In the genomic region with DNA sequence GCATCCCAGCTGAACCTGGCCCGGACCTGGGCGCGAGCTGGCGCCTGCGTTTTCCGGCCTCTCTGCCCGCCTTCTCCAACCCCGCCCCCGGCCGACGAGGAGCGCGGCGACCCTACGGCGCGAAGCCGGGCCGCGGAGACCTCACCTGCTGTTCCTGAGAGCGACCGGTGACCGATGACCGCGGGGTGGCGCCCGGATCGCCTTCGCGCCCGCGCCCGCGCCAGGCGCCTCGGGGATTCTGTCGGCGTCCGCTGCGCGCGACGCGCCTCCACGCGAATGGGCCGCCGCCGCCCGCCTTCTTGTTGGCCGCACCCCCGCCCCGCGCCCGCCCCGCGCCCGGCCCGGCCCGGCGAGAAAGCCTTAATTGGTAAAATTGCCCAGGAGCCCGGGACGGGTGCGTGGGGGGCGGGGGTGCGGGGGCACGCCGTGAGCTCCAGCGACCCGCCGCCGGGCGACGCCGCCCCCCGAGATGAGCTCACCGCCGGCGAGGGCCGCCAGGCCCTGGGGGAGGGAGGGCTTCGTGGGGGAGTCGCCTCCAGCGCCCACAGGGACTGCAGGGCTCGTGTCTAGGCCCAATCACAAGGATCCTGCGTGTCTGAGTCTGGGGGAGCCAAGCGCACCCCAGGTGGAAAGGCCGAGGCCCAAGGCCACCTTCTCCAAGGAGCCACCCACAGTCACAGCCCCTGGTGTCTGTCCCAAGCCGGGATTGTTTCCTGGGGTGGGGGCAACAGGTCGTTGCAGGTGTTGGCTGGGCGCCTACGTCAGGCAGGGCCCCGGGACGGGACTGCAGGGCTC, we compare ENCODE assay signal across 8 cellular contexts. TPM values are rescaled to one million over a fixed set of nuclear protein-coding genes. Genes with fewer than 3 reads are reported as not detected.
A peak's percentile ranks its signal among the peaks of the same experiment; 100 is the strongest.
DNase-seq lines count a peak whose midpoint lies in the region; ATAC-seq, FAIRE-seq and TF ChIP-seq lines count a peak whose summit lies in the region.

A gene with protein sequence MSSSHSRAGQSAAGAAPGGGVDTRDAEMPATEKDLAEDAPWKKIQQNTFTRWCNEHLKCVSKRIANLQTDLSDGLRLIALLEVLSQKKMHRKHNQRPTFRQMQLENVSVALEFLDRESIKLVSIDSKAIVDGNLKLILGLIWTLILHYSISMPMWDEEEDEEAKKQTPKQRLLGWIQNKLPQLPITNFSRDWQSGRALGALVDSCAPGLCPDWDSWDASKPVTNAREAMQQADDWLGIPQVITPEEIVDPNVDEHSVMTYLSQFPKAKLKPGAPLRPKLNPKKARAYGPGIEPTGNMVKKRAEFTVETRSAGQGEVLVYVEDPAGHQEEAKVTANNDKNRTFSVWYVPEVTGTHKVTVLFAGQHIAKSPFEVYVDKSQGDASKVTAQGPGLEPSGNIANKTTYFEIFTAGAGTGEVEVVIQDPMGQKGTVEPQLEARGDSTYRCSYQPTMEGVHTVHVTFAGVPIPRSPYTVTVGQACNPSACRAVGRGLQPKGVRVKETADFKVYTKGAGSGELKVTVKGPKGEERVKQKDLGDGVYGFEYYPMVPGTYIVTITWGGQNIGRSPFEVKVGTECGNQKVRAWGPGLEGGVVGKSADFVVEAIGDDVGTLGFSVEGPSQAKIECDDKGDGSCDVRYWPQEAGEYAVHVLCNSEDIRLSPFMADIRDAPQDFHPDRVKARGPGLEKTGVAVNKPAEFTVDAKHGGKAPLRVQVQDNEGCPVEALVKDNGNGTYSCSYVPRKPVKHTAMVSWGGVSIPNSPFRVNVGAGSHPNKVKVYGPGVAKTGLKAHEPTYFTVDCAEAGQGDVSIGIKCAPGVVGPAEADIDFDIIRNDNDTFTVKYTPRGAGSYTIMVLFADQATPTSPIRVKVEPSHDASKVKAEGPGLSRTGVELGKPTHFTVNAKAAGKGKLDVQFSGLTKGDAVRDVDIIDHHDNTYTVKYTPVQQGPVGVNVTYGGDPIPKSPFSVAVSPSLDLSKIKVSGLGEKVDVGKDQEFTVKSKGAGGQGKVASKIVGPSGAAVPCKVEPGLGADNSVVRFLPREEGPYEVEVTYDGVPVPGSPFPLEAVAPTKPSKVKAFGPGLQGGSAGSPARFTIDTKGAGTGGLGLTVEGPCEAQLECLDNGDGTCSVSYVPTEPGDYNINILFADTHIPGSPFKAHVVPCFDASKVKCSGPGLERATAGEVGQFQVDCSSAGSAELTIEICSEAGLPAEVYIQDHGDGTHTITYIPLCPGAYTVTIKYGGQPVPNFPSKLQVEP (N-terminal part only) (minus strand): TSS at position 274 of the 795 bp plus-strand sequence. CDS start 3,389 bp downstream, outside the sequence.

- H3K27ac Mint-ChIP-seq in astrocyte (ENCODE audit: unreplicated experiment): peak within 1 kb of the TSS; percentile 20

- peaks cover 6% of the 10 kb centered on the region for H3K36me3 Mint-ChIP-seq in astrocyte (ENCODE audit: low read depth, unreplicated experiment)

- peaks cover 4% of the 10 kb centered on the region for H3K36me3 ChIP-seq in astrocyte (ENCODE audit: insufficient read depth, low read length)
- no peaks in the 10 kb centered on the region for H3K36me3 ChIP-seq in gastrocnemius medialis

- H3K9ac ChIP-seq in astrocyte (ENCODE audit: low read length): peak within 1 kb of the TSS; percentile 85

- H3K4me3 Mint-ChIP-seq in astrocyte (ENCODE audit: unreplicated experiment): peak within 1 kb of the TSS; percentile 83

- in situ Hi-C loops in gastrocnemius medialis (cut with MboI; ENCODE audit: low sequenced_read_pairs in 4 of 4): no loop called here

- intact Hi-C loops in gastrocnemius medialis (cut with DNase I; ENCODE audit: low total_unique reads): loop anchor here (5.0 to 10.0 kb wide), 4 partner anchors 170 to 580 kb away; a partner anchor contains a TSS

- no peaks in the 10 kb centered on the region for H3K27me3 Mint-ChIP-seq in astrocyte (ENCODE audit: low read depth, unreplicated experiment)

- H3K4me1 ChIP-seq in astrocyte (ENCODE audit: insufficient read depth, low read length) (peaks cover 10% of the 10 kb centered on the region), gastrocnemius medialis (peaks cover 4 to 9% of the 10 kb centered on the region in 2 donors)

- DNase-seq in ELF-1 (ENCODE audit: low read depth, low spot score) (peak; percentile 75), LNCaP clone FGC (ENCODE audit: low read depth) (no peak), astrocyte (ENCODE audit: low read depth) (no peak), gastrocnemius medialis (peak in 1 of 2 donors; percentile 41), NOMO-1 treated with DMSO at 0.1 percent for 48 hours (lab: John Stamatoyannopoulos, UW; ENCODE audit: unreplicated experiment) (no peak)

- no peak within 1 kb of the TSS for H2AFZ ChIP-seq in astrocyte (ENCODE audit: low read depth, low read length)

- no peak for FAIRE-seq in astrocyte (lab: Jason Lieb, UNC)

- no peaks in the 10 kb centered on the region for H3K9me3 Mint-ChIP-seq in astrocyte (ENCODE audit: unreplicated experiment)

- TF ChIP-seq POLR2A in gastrocnemius medialis (IDR thresholded peaks at IDR 0.05): peak in 1 of 2 donors; percentile 8

- H3K4me1 Mint-ChIP-seq in astrocyte (ENCODE audit: low read depth, unreplicated experiment): peaks cover 3% of the 10 kb centered on the region

- no peaks in the 10 kb centered on the region for H3K9me3 ChIP-seq in astrocyte (ENCODE audit: insufficient read depth, low read depth, low read length)
- no peaks in the 10 kb centered on the region for H3K9me3 ChIP-seq in gastrocnemius medialis

- H3K79me2 ChIP-seq in astrocyte (ENCODE audit: insufficient read depth, low read length): peaks cover 65% of the 10 kb centered on the region

- H3K27ac ChIP-seq in astrocyte (ENCODE audit: low read depth, low read length) (peak within 1 kb of the TSS; percentile 26), gastrocnemius medialis (peak within 1 kb of the TSS; percentile 54 to 75 (median 64))

- TF ChIP-seq CTCF in LNCaP clone FGC (IDR thresholded peaks at IDR 0.05; ENCODE audit: control insufficient read depth, extremely low read depth, insufficient read depth): peak; percentile 44
- no peak for TF ChIP-seq CTCF in astrocyte (IDR thresholded peaks at IDR 0.05; ENCODE audit: insufficient read depth, low read depth, low read length)
- TF ChIP-seq CTCF in gastrocnemius medialis (IDR thresholded peaks at IDR 0.05 in 4 of 5, conservative IDR thresholded peaks at IDR 0.05 in 1 of 5): peak in 3 of 5 experiments; percentile 26 to 32 (median 31)

- H3K27me3 ChIP-seq in astrocyte (ENCODE audit: insufficient read depth, low read length): no peaks in the 10 kb centered on the region
- no peaks in the 10 kb centered on the region for H3K27me3 ChIP-seq in gastrocnemius medialis

- peaks cover 17% of the 10 kb centered on the region for H4K20me1 ChIP-seq in astrocyte (ENCODE audit: insufficient read depth, low read length)

- no peak for ATAC-seq in gastrocnemius medialis
- no peak for ATAC-seq in HG03135 (IDR thresholded peaks at IDR 0.05; ENCODE audit: unreplicated experiment)
- no peak for ATAC-seq in GM21526 (IDR thresholded peaks at IDR 0.05; ENCODE audit: low FRiP score, unreplicated experiment)

- H3K4me2 ChIP-seq in astrocyte (ENCODE audit: low read length): peak within 1 kb of the TSS; percentile 92

- H3K4me3 ChIP-seq in LNCaP clone FGC (ENCODE audit: low read depth, low read length) (peak within 1 kb of the TSS; percentile 56), astrocyte (ENCODE audit: insufficient read depth, low read depth, low read length) (peak within 1 kb of the TSS; percentile 79), iPS-11a (ENCODE audit: low read depth, low read length) (peak within 1 kb of the TSS; percentile 17), gastrocnemius medialis (peak within 1 kb of the TSS; percentile 38 to 51 (median 42))

RNA-seq across cellular contexts. Expression of the gene that starts here (rescaled TPM):
- total RNA-seq in astrocyte (2,809 and 2,978 TPM in 2 replicates), gastrocnemius medialis (100 to 1,000 TPM in 1 of 4 donors, 10 to 100 TPM in 3; 23.9 to 128 (median 88.9) TPM)

Comparison
In these comparisons a context has a peak if more than half of its experiments do, and no peak if none do; other contexts are left out.
1. RNA of the gene that starts here (total RNA-seq): 2,809 to 2,978 TPM in astrocyte; 23.9 to 128 TPM in gastrocnemius medialis; every median in the first group is over 10 times any median in the second.
2. H3K4me3 ChIP-seq: peak in every context shown above with its lines; median percentile 79 in astrocyte; 56 in LNCaP clone FGC; 42 in gastrocnemius medialis; 17 in iPS-11a.